In genomic region chrX:132411310-132411977, GRCh38 we compare ENCODE assay signal across 1 cellular context.
TF ChIP-seq lines count a peak whose summit lies in the region.

No MANE protein-coding gene starts in this region.

TF ChIP-seq in GM23338, 12 proteins besides CTCF, POLR2A, EP300 and RAD21 (continued from another document):
- TF ChIP-seq ZNF462 (CRISPR knock-in tag; IDR thresholded peaks at IDR 0.05) (no peak), STAT1 (IDR thresholded peaks at IDR 0.05; ENCODE audit: unreplicated experiment) (no peak), EZH2 (IDR thresholded peaks at IDR 0.05; ENCODE audit: low read depth, unreplicated experiment) (no peak)
